ENCODE assay signal across 8 cellular contexts in the genomic region with DNA sequence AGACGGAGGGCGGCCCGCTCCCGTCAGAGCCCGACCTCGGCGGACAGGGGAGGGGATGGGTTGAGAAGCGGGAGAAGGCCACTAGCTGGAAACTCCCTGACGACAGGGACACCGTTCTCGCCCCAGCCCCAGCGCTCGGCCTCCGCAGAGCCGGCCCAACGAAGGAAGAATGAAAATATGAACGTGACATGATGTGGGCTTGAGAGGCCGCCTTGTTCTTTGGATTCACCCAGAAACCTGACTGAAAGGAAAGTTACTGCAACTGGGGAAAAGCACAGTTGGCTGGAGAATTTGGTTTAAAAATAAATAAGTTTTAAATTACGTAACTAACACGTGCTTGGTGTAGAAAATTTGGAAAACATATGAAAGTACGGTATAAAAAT. TPM values are rescaled to one million over a fixed set of nuclear protein-coding genes. Genes with fewer than 3 reads are reported as not detected.
DNase-seq lines count a peak whose midpoint lies in the region; ATAC-seq and TF ChIP-seq lines count a peak whose summit lies in the region.

No MANE protein-coding gene starts in this region.

- peak overlapping the region; percentile 76 for H3K4me3 ChIP-seq in HUES64 (ENCODE audit: low read length)
- H3K4me3 ChIP-seq in fibroblast of villous mesenchyme (ENCODE audit: low read depth, low read length): peak overlapping the region; percentile 75
- peak overlapping the region; percentile 79 to 89 for H3K4me3 ChIP-seq in neutrophil (ENCODE audit: low read depth in 1 of 2, low read length in 1 of 2)

- TF ChIP-seq CTCF in fibroblast of villous mesenchyme (IDR thresholded peaks at IDR 0.05; ENCODE audit: insufficient read depth, low read depth, low read length) (no peak), neutrophil (IDR thresholded peaks at IDR 0.05) (no peak)

- ATAC-seq in GM18520 (IDR thresholded peaks at IDR 0.05; ENCODE audit: unreplicated experiment): peak; percentile 3
- peak; percentile 57 for ATAC-seq in activated T-helper 17 cell treated with anti-CD3 and anti-CD28 coated beads, Interleukin-2, amount 50 U/mL, for 72 hours (replicated peaks)

- H3K9ac ChIP-seq in HUES64 (ENCODE audit: low read depth, low read length): peak overlapping the region; percentile 98

- peaks cover 48% of the 10 kb centered on the region for H3K27me3 ChIP-seq in HUES64 (ENCODE audit: insufficient read depth, low read length)
- peaks cover 6% of the 10 kb centered on the region for H3K27me3 ChIP-seq in neutrophil

- H3K36me3 ChIP-seq in HUES64 (ENCODE audit: insufficient read depth, low read length) (no peaks in the 10 kb centered on the region), neutrophil (no peaks in the 10 kb centered on the region)

- H3K9me3 Mint-ChIP-seq in activated T-helper 17 cell treated with anti-CD3 and anti-CD28 coated beads, Interleukin-2, amount 50 U/mL, for 72 hours: no peaks in the 10 kb centered on the region

- peaks cover 10% of the 10 kb centered on the region for H3K27me3 Mint-ChIP-seq in activated T-helper 17 cell treated with anti-CD3 and anti-CD28 coated beads, Interleukin-2, amount 50 U/mL, for 72 hours

- DNase-seq in AG20443 (ENCODE audit: low spot score) (peak; percentile 78), fibroblast of villous mesenchyme (ENCODE audit: low read depth) (peak; percentile 66), NCI-H1092 treated with DMSO at 0.1 percent for 48 hours (lab: John Stamatoyannopoulos, UW) (no peak), foreskin melanocyte (no peak)

- no peaks in the 10 kb centered on the region for H3K36me3 Mint-ChIP-seq in activated T-helper 17 cell treated with anti-CD3 and anti-CD28 coated beads, Interleukin-2, amount 50 U/mL, for 72 hours (ENCODE audit: low read depth)

- peak overlapping the region; percentile 98 for H3K27ac Mint-ChIP-seq in activated T-helper 17 cell treated with anti-CD3 and anti-CD28 coated beads, Interleukin-2, amount 50 U/mL, for 72 hours

- H3K4me1 ChIP-seq in HUES64 (ENCODE audit: insufficient read depth, low read length): peaks cover 6% of the 10 kb centered on the region
- peaks cover 33 to 45% of the 10 kb centered on the region in 2 experiments for H3K4me1 ChIP-seq in neutrophil (ENCODE audit: control insufficient read depth in 1 of 2, insufficient read depth in 1 of 2, low read depth in 1 of 2, low read length in 1 of 2)

- H3K4me1 Mint-ChIP-seq in activated T-helper 17 cell treated with anti-CD3 and anti-CD28 coated beads, Interleukin-2, amount 50 U/mL, for 72 hours: peaks cover 5% of the 10 kb centered on the region

- H3K27ac ChIP-seq in HUES64 (ENCODE audit: low read depth, low read length) (peak overlapping the region; percentile 80), neutrophil (peak overlapping the region; percentile 85)

- peak overlapping the region; percentile 92 for H3K4me3 Mint-ChIP-seq in activated T-helper 17 cell treated with anti-CD3 and anti-CD28 coated beads, Interleukin-2, amount 50 U/mL, for 72 hours

- H3K9me3 ChIP-seq in HUES64 (ENCODE audit: insufficient read depth, low read depth, low read length) (no peaks in the 10 kb centered on the region), neutrophil (no peaks in the 10 kb centered on the region)

- 12% methylated on average over 21 of the region's 21 CpGs for WGBS in HUES64

RNA-seq across cellular contexts. Expression of gene NPTX1, which starts 21.1 kb away (rescaled TPM):
- polyA plus RNA-seq in HUES64 (2013, experiment 1 of 2): 2.4 TPM
- polyA plus RNA-seq in HUES64 (2013, experiment 2 of 2): 4.6 TPM
- 10 to 100 TPM in 1 of 2 donors, 1 to 10 TPM in 1; 1.5 to 10.2 TPM for total RNA-seq in activated T-helper 17 cell treated with anti-CD3 and anti-CD28 coated beads, Interleukin-2, amount 50 U/mL, for 72 hours
- 1.3 and 2.2 TPM in 2 replicates for total RNA-seq in fibroblast of villous mesenchyme

RNA-seq across cellular contexts. Expression of gene ENDOV, which starts 40.4 kb away (rescaled TPM):
- polyA plus RNA-seq in HUES64 (2013, experiment 1 of 2): 8.4 TPM
- polyA plus RNA-seq in HUES64 (2013, experiment 2 of 2): 12.9 TPM
- 10 to 100 TPM in 1 of 2 donors, 1 to 10 TPM in 1; 9.7 to 20.1 TPM for total RNA-seq in activated T-helper 17 cell treated with anti-CD3 and anti-CD28 coated beads, Interleukin-2, amount 50 U/mL, for 72 hours
- total RNA-seq in fibroblast of villous mesenchyme: 13.4 and 20.0 TPM in 2 replicates

Comparison
In these comparisons a context has a peak if more than half of its experiments do, and no peak if none do; other contexts are left out.
1. DNase-seq: peak in AG20443 (single experiment) and fibroblast of villous mesenchyme (single experiment); none in NCI-H1092 treated with DMSO at 0.1 percent for 48 hours (single experiment) and foreskin melanocyte (single experiment).
2. Peak in every context shown above with its lines, with median percentiles within 50 percentile points of each other: H3K4me3 ChIP-seq.